In the genomic region with DNA sequence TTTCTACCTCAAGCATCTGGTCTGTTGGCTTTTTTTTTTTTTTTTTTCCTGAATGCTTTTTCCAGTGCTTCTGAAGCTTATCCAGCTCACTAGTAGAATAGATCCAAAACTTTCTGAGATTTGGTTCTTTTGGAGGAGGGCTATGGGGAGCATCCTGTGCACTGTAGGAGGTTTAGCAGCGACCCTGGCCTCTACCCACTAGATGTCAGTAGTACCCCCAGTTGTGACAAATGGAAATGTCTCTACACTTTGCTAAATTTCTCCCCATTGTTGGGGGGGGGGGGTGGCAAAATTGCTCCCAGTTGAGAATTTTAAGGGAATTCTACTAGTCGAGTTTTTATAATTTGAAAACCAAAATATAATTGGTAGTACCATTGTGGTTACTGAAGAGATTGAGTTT, we compare ENCODE assay signal across 17 cellular contexts. TPM values are rescaled to one million over a fixed set of nuclear protein-coding genes. Genes with fewer than 3 reads are reported as not detected.
A peak's percentile ranks its signal among the peaks of the same experiment; 100 is the strongest.
DNase-seq lines count a peak whose midpoint lies in the region; ATAC-seq and TF ChIP-seq lines count a peak whose summit lies in the region.
"Had no signal": no experiment of that assay in that cellular context is flagged by ENCODE, and none has a peak within 500 bp of the region (broad histone marks: within the 10 kb centered on the region; RNA-seq: fewer than 3 reads in every experiment).

No MANE protein-coding gene starts in this region.

- intact Hi-C loops in PC-3 (cut with micrococcal nuclease): loop anchor here (5.0 kb wide), 1 partner anchor 135 kb away; no protein-coding TSS in a partner anchor

- POLR2A ChIA-PET in PC-3 (lab: Charles Lee; ENCODE audit: unreplicated experiment): interaction anchor here (0.7 kb wide), 1 partner anchor 438 kb away, joined by 3 read pairs; no protein-coding TSS in a partner anchor

- CTCF ChIA-PET in PC-3 (lab: Charles Lee): interaction anchor here (0.6 kb wide), 2 partner anchors 136 to 219 kb away, joined by 3 to 4 read pairs; no protein-coding TSS in a partner anchor

- H2AFZ ChIP-seq in PC-3 (ENCODE audit: low read length): no peak overlapping the region

- no peaks in the 10 kb centered on the region for H3K79me2 ChIP-seq in PC-3 (ENCODE audit: low read length)

- no peak overlapping the region for H3K9ac ChIP-seq in PC-3 (ENCODE audit: low read length)
- H3K9ac ChIP-seq: BLaER1 had no signal

- H3K4me1 ChIP-seq in PC-3 (ENCODE audit: insufficient read depth, low read length): peaks cover 15% of the 10 kb centered on the region
- H3K4me1 ChIP-seq: ascending aorta, BLaER1, suprapubic skin had no signal

- peak; percentile 51 for TF ChIP-seq CTCF in C4-2B (conservative IDR thresholded peaks at IDR 0.05)
- peak; percentile 49 for TF ChIP-seq CTCF in GM12874 (IDR thresholded peaks at IDR 0.05; ENCODE audit: insufficient read depth, low read depth, low read length)
- peak; percentile 58 for TF ChIP-seq CTCF in PC-3 (conservative IDR thresholded peaks at IDR 0.05; ENCODE audit: low read depth, low read length)

- H3K4me3 ChIP-seq in PC-3 (ENCODE audit: low read length): no peak overlapping the region
- H3K4me3 ChIP-seq: ascending aorta, BLaER1, suprapubic skin had no signal

- BruUV-seq in PC-3 (replicated peaks; lab: Mats Ljungman, UMichigan): no TSS peak

- no peaks in the 10 kb centered on the region for H3K9me2 ChIP-seq in PC-3 (replicated peaks; ENCODE audit: low read length)

- peak; percentile 62; the same call in 1 of the 2 replicates for ATAC-seq in PC-3
- ATAC-seq in HG03108 (IDR thresholded peaks at IDR 0.05; ENCODE audit: unreplicated experiment): no peak
- ATAC-seq: left lobe of liver had no signal

- no peaks in the 10 kb centered on the region for H3K36me3 ChIP-seq in PC-3 (ENCODE audit: low read depth, low read length)
- H3K36me3 ChIP-seq: ascending aorta, BLaER1, suprapubic skin had no signal

- H3F3A ChIP-seq in PC-3 (ENCODE audit: low read length, unreplicated experiment): no peaks in the 10 kb centered on the region

- H3K27ac ChIP-seq in C4-2B (no peak overlapping the region), PC-3 (ENCODE audit: low read length) (no peak overlapping the region), caudate nucleus (ENCODE audit: low read depth, low read length) (no peak overlapping the region)
- H3K27ac ChIP-seq: ascending aorta, BLaER1, suprapubic skin had no signal

- H3K4me2 ChIP-seq in PC-3 (ENCODE audit: low read length): no peak overlapping the region
- H3K4me2 ChIP-seq: BLaER1 had no signal

- H3K27me3 ChIP-seq in PC-3 (ENCODE audit: low read length): no peaks in the 10 kb centered on the region
- H3K27me3 ChIP-seq: ascending aorta, BLaER1, suprapubic skin had no signal

- no peaks in the 10 kb centered on the region for H3K9me3 ChIP-seq in PC-3 (ENCODE audit: low read length)
- H3K9me3 ChIP-seq: suprapubic skin had no signal

- no peaks in the 10 kb centered on the region for H4K20me1 ChIP-seq in PC-3 (ENCODE audit: low read length)
- H4K20me1 ChIP-seq: BLaER1 had no signal

- DNase-seq in PC-3 (peak; percentile 29), glomerular visceral epithelial cell (ENCODE audit: extremely low spot score) (peak; percentile 3), NCI-H2029 treated with DMSO at 0.1 percent for 48 hours (lab: John Stamatoyannopoulos, UW) (no peak), LoVo (ENCODE audit: low spot score) (no peak), caudate nucleus (lab: John Stamatoyannopoulos, UW) (no peak)
- DNase-seq: activated CD4-positive, alpha-beta T cell treated with anti-CD3 and anti-CD28 coated beads for 4 hours; GDM1; NCI-H1436 treated with DMSO at 0.1 percent for 48 hours; T-helper 1 cell had no signal

RNA-seq across cellular contexts. Expression of a gene that starts 23.0 kb away (rescaled TPM):
- 108 and 125 TPM in 2 replicates for total RNA-seq in PC-3 (2014; rRNA removed)

RNA-seq across cellular contexts. Expression of a gene that starts 55.5 kb away (rescaled TPM):
- 2.0 and 5.9 TPM in 2 replicates for total RNA-seq in PC-3 (2014; rRNA removed)
- total RNA-seq: activated T-helper 1 cell treated with anti-CD3 and anti-CD28 coated beads, Interleukin-12 subunit alpha, Interleukin-12 subunit beta, Interleukin-2, Interleukin-4 antibody, amounts not matched to agents 30 ng/mL and 10 ng/mL and 1 ng/mL, durations not matched to agents 14 hours and 24 hours and 36 hours; ascending aorta had no signal

Comparison
In these comparisons a context has a peak if more than half of its experiments do, and no peak if none do; other contexts are left out.
1. DNase-seq: peak in PC-3 (single experiment) and glomerular visceral epithelial cell (single experiment); none in NCI-H2029 treated with DMSO at 0.1 percent for 48 hours (single experiment), LoVo (single experiment) and caudate nucleus (0 of 61).
2. Peak in every context shown above with its lines, with median percentiles within 50 percentile points of each other: CTCF ChIP-seq.